Comparison of ENCODE assay signal across 10 cellular contexts in genomic region chr6:11025911-11026635, GRCh38. TPM values are rescaled to one million over a fixed set of nuclear protein-coding genes. Genes with fewer than 3 reads are reported as not detected.
DNase-seq lines count a peak whose midpoint lies in the region; ATAC-seq, FAIRE-seq and TF ChIP-seq lines count a peak whose summit lies in the region.
"Had no signal": no experiment of that assay in that cellular context is flagged by ENCODE, and none has a peak within 500 bp of the region (broad histone marks: within the 10 kb centered on the region; RNA-seq: fewer than 3 reads in every experiment).

No MANE protein-coding gene starts in this region.

- H3K4me2 ChIP-seq in GM12878 (ENCODE audit: control insufficient read depth, insufficient read depth), result peak overlapping the region; percentile 83

- peaks cover 2 to 4% of the 10 kb centered on the region in 2 experiments; a peak in 3 of 4 replicates for H3K27me3 ChIP-seq in GM12878 (replicated peaks in 1 of 2; ENCODE audit: control insufficient read depth in 2 of 2, insufficient read depth in 2 of 2, low read length in 1 of 2)
- H3K27me3 ChIP-seq in vagina, result no peaks in the 10 kb centered on the region

- TF ChIP-seq CTCF in GM10266 (IDR thresholded peaks at IDR 0.05; ENCODE audit: control insufficient read depth, insufficient read depth, low read depth, missing control alignments) (no peak), GM12878 (IDR thresholded peaks at IDR 0.05 in 2 of 3, conservative IDR thresholded peaks at IDR 0.05 in 1 of 3; ENCODE audit: control insufficient read depth in 2 of 3, extremely low read depth in 1 of 3, insufficient read depth in 1 of 3, low read depth in 3 of 3, low read length in 3 of 3) (no peak), vagina (IDR thresholded peaks at IDR 0.05) (no peak)

- no peak for TF ChIP-seq RAD21 in GM12878 (IDR thresholded peaks at IDR 0.05; ENCODE audit: insufficient read depth, low read depth, low read length)

- H3K4me1 ChIP-seq in GM12878 (ENCODE audit: control insufficient read depth, insufficient read depth, low read length) (peaks cover 8% of the 10 kb centered on the region), vagina (no peaks in the 10 kb centered on the region)

- 9% methylated on average over 10 of the region's 10 CpGs for WGBS in GM12878 (ENCODE audit: insufficient coverage, insufficient replicate concordance, low lambda C conversion rate, missing lambda C conversion rate)

- no peaks in the 10 kb centered on the region for H3K79me2 ChIP-seq in GM12878 (ENCODE audit: control insufficient read depth, insufficient read depth, low read length)

- H3K9ac ChIP-seq in GM12878 (ENCODE audit: control insufficient read depth, insufficient read depth, low read length), result no peak overlapping the region

- CTCF ChIA-PET in GM12878 (lab: Yijun Ruan, JAX), result interaction anchor here (1.0 to 3.1 kb wide), 4 partner anchors 13 to 72 kb away, joined by 3 to 8 read pairs (median 5); no protein-coding TSS in a partner anchor

- no peak for TF ChIP-seq EP300 in GM12878 (IDR thresholded peaks at IDR 0.05; ENCODE audit: borderline replicate concordance in 1 of 2, control insufficient read depth in 1 of 2, low read depth in 2 of 2, low read length in 2 of 2)

- peak overlapping the region; percentile 55 for H2AFZ ChIP-seq in GM12878 (ENCODE audit: control insufficient read depth, low read depth, low read length)

- RAD21 ChIA-PET in GM12878 (lab: Charles Lee; ENCODE audit: unreplicated experiment), result interaction anchor here (1.6 kb wide), 1 partner anchor 43 kb away, joined by 4 read pairs; no protein-coding TSS in a partner anchor

- no TSS peak for BruUV-seq in GM12878 (replicated peaks; lab: Mats Ljungman, UMichigan)

- H3K27ac ChIP-seq in GM12878 (ENCODE audit: control insufficient read depth, insufficient read depth), result no peak overlapping the region
- H3K27ac ChIP-seq in vagina, result no peak overlapping the region

- ATAC-seq in GM21390 (IDR thresholded peaks at IDR 0.05; ENCODE audit: unreplicated experiment), result peak; percentile 86
- ATAC-seq in HG03354 (IDR thresholded peaks at IDR 0.05; ENCODE audit: poor library complexity, severe bottlenecking, unreplicated experiment), result peak; percentile 96
- ATAC-seq in GM12878, result peak; percentile 81
- ATAC-seq: T-cell had no signal

- POLR2A ChIA-PET in GM12878 (lab: Charles Lee), result interaction anchor here (0.6 kb wide), 1 partner anchor 117 kb away, joined by 3 read pairs; no protein-coding TSS in a partner anchor

- SMC1A ChIA-PET in GM12878 (lab: Charles Lee; ENCODE audit: uncharacterized antibody, unreplicated experiment), result interaction anchor here (0.9 to 1.7 kb wide), 6 partner anchors 9 to 44 kb away, joined by 3 to 6 read pairs (median 4); no protein-coding TSS in a partner anchor

- H3K9me3 ChIP-seq in GM12878 (replicated peaks; ENCODE audit: control insufficient read depth, insufficient read depth, low read length), result no peaks in the 10 kb centered on the region
- H3K9me3 ChIP-seq in vagina, result no peaks in the 10 kb centered on the region

- no peaks in the 10 kb centered on the region for H4K20me1 ChIP-seq in GM12878 (ENCODE audit: control insufficient read depth, insufficient read depth)

- DNase-seq in GM10266 (ENCODE audit: extremely low spot score) (peak; percentile 22), GM12878 (ENCODE audit: low read depth, low spot score) (no peak), amniotic stem cell (lab: John Stamatoyannopoulos, UW) (no peak), vagina (ENCODE audit: extremely low spot score in 2 of 2) (no peak)
- no peak for DNase-seq in activated CD4-positive, alpha-beta T cell treated with anti-CD3 and anti-CD28 coated beads for 1 hour
- no peak for DNase-seq in activated CD4-positive, alpha-beta T cell treated with anti-CD3 and anti-CD28 coated beads, Interleukin-2, amount 50 U/mL, for 4 hours
- DNase-seq: occipital lobe, T-cell had no signal

- H3K4me3 ChIP-seq in GM12878, result peak overlapping the region; percentile 26; the same call in 1 of the 2 replicates
- H3K4me3 ChIP-seq in vagina, result no peak overlapping the region

- intact Hi-C loops in GM12878 (cut with micrococcal nuclease; ENCODE audit: unreplicated experiment), result no loop called here
- intact Hi-C loops in vagina (cut with DNase I), result no loop called here

- in situ Hi-C loops in GM12878 (cut with MboI), result no loop called here

- peak; percentile 95 for FAIRE-seq in GM12878 (lab: Jason Lieb, UNC)

- TF ChIP-seq POLR2A in GM12878 (IDR thresholded peaks at IDR 0.05; ENCODE audit: low read depth, low read length) (no peak), vagina (IDR thresholded peaks at IDR 0.05) (no peak)

- no peaks in the 10 kb centered on the region for H3K36me3 ChIP-seq in GM12878 (ENCODE audit: control insufficient read depth in 2 of 2, insufficient read depth in 2 of 2, low read length in 1 of 2)
- no peaks in the 10 kb centered on the region for H3K36me3 ChIP-seq in vagina

TF ChIP-seq in GM12878, 131 proteins besides CTCF, POLR2A, EP300 and RAD21:
- peak; percentile 48; the same call in 1 of the 2 replicates for TF ChIP-seq PAX5 (IDR thresholded peaks at IDR 0.05; ENCODE audit: borderline replicate concordance, low read depth, low read length)
- no peak for TF ChIP-seq SRF (IDR thresholded peaks at IDR 0.05; ENCODE audit: low read depth in 2 of 2, low read length in 2 of 2)
- TF ChIP-seq RUNX3 (IDR thresholded peaks at IDR 0.05; ENCODE audit: low read length), result peak; percentile 11; the same call in 1 of the 2 replicates
- 0 out of 2 replicates have a peak, but pooled peaks have one; percentile 13 for TF ChIP-seq ZNF384 (IDR thresholded peaks at IDR 0.05; ENCODE audit: borderline replicate concordance, low read depth, low read length)
- peak; percentile 64 for TF ChIP-seq MEF2B (IDR thresholded peaks at IDR 0.05; ENCODE audit: partially characterized antibody, poor library complexity, severe bottlenecking)
- 0 out of 2 replicates have a peak, but pooled peaks have one; percentile 7 for TF ChIP-seq BMI1 (IDR thresholded peaks at IDR 0.05; ENCODE audit: borderline replicate concordance)
- TF ChIP-seq TBL1XR1 (IDR thresholded peaks at IDR 0.05; ENCODE audit: low read depth, low read length), result no peak
- peak; percentile 40 for TF ChIP-seq YY1 (IDR thresholded peaks at IDR 0.05; ENCODE audit: low read depth, low read length)
- no peak for TF ChIP-seq IRF3 (IDR thresholded peaks at IDR 0.05)
- TF ChIP-seq SIN3A (IDR thresholded peaks at IDR 0.05; ENCODE audit: low read depth, low read length), result no peak
- TF ChIP-seq MEF2A (IDR thresholded peaks at IDR 0.05; ENCODE audit: insufficient read depth, low read depth, low read length), result 0 out of 2 replicates have a peak, but pooled peaks have one; percentile 58
- peak; percentile 97 for TF ChIP-seq POU2F2 (IDR thresholded peaks at IDR 0.05; ENCODE audit: borderline replicate concordance, low read depth, low read length)
TF ChIP-seq in GM12878: peak in this region for 8.

RNA-seq across cellular contexts. Expression of gene ELOVL2, which starts 18.0 kb away (rescaled TPM):
- not detected in 2 replicates for total RNA-seq in GM12878 (2013; cell fraction: nucleolus; rRNA removed)
- total RNA-seq in GM12878 (2014; rRNA removed) (not detected in 2 replicates), GM12878 (2014; rRNA removed; fragmentation: Illumina TruSeq; extraction: Trizol) (not detected in 2 replicates), GM12878 (2021) (not detected in 2 replicates), vagina (0.25 TPM)
- polyA plus RNA-seq in GM12878 (2011; ENCODE audit: low read depth), result not detected
- polyA plus RNA-seq in GM12878 (2011; rRNA removed) (0.03 TPM in 1 of 2 replicates, not detected in the other), GM12878 (2014; fragmentation: Illumina TruSeq; extraction: Trizol) (0.01 TPM in 1 of 2 replicates, not detected in the other), GM12878 (2014; fragmentation: Nextera tagmentation; extraction: Ambion mirVana) (not detected), GM12878 (2014; rRNA removed) (not detected in 2 replicates), GM12878 (2016; fragmentation: Nextera tagmentation; extraction: Ambion mirVana) (not detected)
- polyA plus RNA-seq in GM12878 (2011; cell fraction: cytosol; rRNA removed), result not detected in 2 replicates
- polyA plus RNA-seq in GM12878 (2011; cell fraction: nucleus; rRNA removed), result not detected in 2 replicates
- 0.03 TPM in 1 of 2 replicates, not detected in the other for polyA plus RNA-seq in GM12878 (2012)
- polyA minus RNA-seq in GM12878 (2011; rRNA and poly(A)+ RNA removed), result not detected in 2 replicates
- not detected in 2 replicates for polyA minus RNA-seq in GM12878 (2011; cell fraction: cytosol; rRNA and poly(A)+ RNA removed)
- polyA minus RNA-seq in GM12878 (2011; cell fraction: nucleus; rRNA and poly(A)+ RNA removed), result not detected in 2 replicates
